In genomic region chr20:52684176-52684575, GRCh38 we compare ENCODE assay signal across 23 cellular contexts.
A peak's percentile ranks its signal among the peaks of the same experiment; 100 is the strongest.
DNase-seq lines count a peak whose midpoint lies in the region; ATAC-seq, FAIRE-seq and TF ChIP-seq lines count a peak whose summit lies in the region.
"Had no signal": no experiment of that assay in that cellular context is flagged by ENCODE, and none has a peak within 500 bp of the region (broad histone marks: within the 10 kb centered on the region; RNA-seq: fewer than 3 reads in every experiment).

No MANE protein-coding gene starts in this region.

- peaks cover 3% of the 10 kb centered on the region for H3K27me3 Mint-ChIP-seq in GM23338 (ENCODE audit: insufficient read depth, low read depth, poor library complexity)

- H3K36me3 ChIP-seq in GM23338 (ENCODE audit: insufficient read depth): no peaks in the 10 kb centered on the region
- H3K36me3 ChIP-seq in small intestine (ENCODE audit: control insufficient read depth in 2 of 2, insufficient read depth in 2 of 2, low read length in 2 of 2): no peaks in the 10 kb centered on the region
- H3K36me3 ChIP-seq in heart left ventricle: no peaks in the 10 kb centered on the region
- H3K36me3 ChIP-seq: BE2C, SJCRH30 had no signal

- H3K4me3 Mint-ChIP-seq in GM23338: no peak overlapping the region
- H3K4me3 Mint-ChIP-seq: CD4-positive, alpha-beta T cell; T-cell had no signal

- TF ChIP-seq POLR2A in heart left ventricle (IDR thresholded peaks at IDR 0.05): no peak

- H3K9me2 ChIP-seq in GM23338 (ENCODE audit: insufficient read depth): no peaks in the 10 kb centered on the region; the same call in 1 of the 2 replicates

- FAIRE-seq in small intestine (lab: Jason Lieb, UNC): no peak
- FAIRE-seq: A549, G401.6, GM12892, HTR-8/SVneo, RCC 7860 had no signal

- H3K4me3 ChIP-seq in GM23338 (no peak overlapping the region), dorsolateral prefrontal cortex (no peak overlapping the region), small intestine (ENCODE audit: low read depth in 1 of 2, low read length in 2 of 2) (no peak overlapping the region), heart left ventricle (no peak overlapping the region)
- H3K4me3 ChIP-seq: A549, SJCRH30 had no signal

- no peaks in the 10 kb centered on the region for H4K20me1 ChIP-seq in GM23338 (replicated peaks; ENCODE audit: insufficient read depth)

- no peak overlapping the region for H3K4me2 ChIP-seq in GM23338
- H3K4me2 ChIP-seq: A549, KMS-11 had no signal

- ATAC-seq in GM23338 (no peak), heart left ventricle (no peak)
- ATAC-seq: A549, HCT116, T-cell had no signal

- DNase-seq in Ammon's horn (ENCODE audit: low spot score) (peak; percentile 8), GM23338 (ENCODE audit: low spot score) (peak; percentile 5), dorsolateral prefrontal cortex (peak in 9 of 10 donors; percentile 26 to 70 (median 59)), occipital lobe (lab: John Stamatoyannopoulos, UW) (peak; percentile 38), small intestine (no peak), heart left ventricle (no peak)
- DNase-seq in activated CD4-positive, alpha-beta T cell treated with anti-CD3 and anti-CD28 coated beads, Interleukin-2, amount 50 U/mL, for 1 hour: no peak
- DNase-seq: BE2C; Caco-2; CD4-positive, alpha-beta T cell; GOT3; IMR-90; NCI-H1930; NCI-H510A; SJCRH30; T-cell had no signal

- no peaks in the 10 kb centered on the region for H3K27me3 ChIP-seq in GM23338 (ENCODE audit: insufficient read depth)
- H3K27me3 ChIP-seq in dorsolateral prefrontal cortex: peaks cover 0 to 12% (median 0%) of the 10 kb centered on the region in 45 donors
- no peaks in the 10 kb centered on the region for H3K27me3 ChIP-seq in small intestine (ENCODE audit: control insufficient read depth in 2 of 2, insufficient read depth in 2 of 2, low read length in 2 of 2)
- peaks cover 0 to 2% (median 0%) of the 10 kb centered on the region in 9 donors for H3K27me3 ChIP-seq in heart left ventricle

- H3K4me1 ChIP-seq in GM23338 (ENCODE audit: insufficient read depth) (no peaks in the 10 kb centered on the region; the same call in 1 of the 2 replicates), small intestine (ENCODE audit: control insufficient read depth in 2 of 2, insufficient read depth in 1 of 2, low read depth in 1 of 2, low read length in 1 of 2) (no peaks in the 10 kb centered on the region), heart left ventricle (no peaks in the 10 kb centered on the region)
- H3K4me1 ChIP-seq: A549, BE2C, Caco-2, SJCRH30 had no signal

- H3K9me3 Mint-ChIP-seq in GM23338: no peaks in the 10 kb centered on the region; the same call in 2 of the 3 replicates

- H3K9me3 ChIP-seq in small intestine (ENCODE audit: control insufficient read depth, low read depth) (no peaks in the 10 kb centered on the region), heart left ventricle (peaks cover 0 to 6% (median 0%) of the 10 kb centered on the region in 12 donors)
- H3K9me3 ChIP-seq: A549, BE2C, Caco-2, SJCRH30 had no signal

- peak overlapping the region; percentile 63; the same call in 1 of the 2 replicates for H2AFZ ChIP-seq in GM23338

- H3K4me1 Mint-ChIP-seq in GM23338: peaks cover 8% of the 10 kb centered on the region

- H3K27ac Mint-ChIP-seq in GM23338: no peak overlapping the region
- H3K27ac Mint-ChIP-seq: CD4-positive, alpha-beta T cell; T-cell had no signal

- no peaks in the 10 kb centered on the region for H3K36me3 Mint-ChIP-seq in GM23338 (ENCODE audit: low read depth)
- H3K36me3 Mint-ChIP-seq: T-cell had no signal

- TF ChIP-seq CTCF in GM23338 (conservative IDR thresholded peaks at IDR 0.05; ENCODE audit: low read depth in 2 of 2) (no peak), dorsolateral prefrontal cortex (IDR thresholded peaks at IDR 0.05 in 54 of 56, conservative IDR thresholded peaks at IDR 0.05 in 2 of 56; ENCODE audit: low read depth in 1 of 56, partially characterized antibody in 56 of 56) (no peak), heart left ventricle (IDR thresholded peaks at IDR 0.05) (no peak)

- H3K79me2 ChIP-seq in GM23338 (replicated peaks; ENCODE audit: insufficient read depth): no peaks in the 10 kb centered on the region

- intact Hi-C loops in dorsolateral prefrontal cortex (cut with DNase I): no loop called here
- intact Hi-C loops in heart left ventricle (cut with DNase I): no loop called here

- H3K27ac ChIP-seq in GM23338 (ENCODE audit: low read depth): no peak overlapping the region
- H3K27ac ChIP-seq in dorsolateral prefrontal cortex: peak overlapping the region in 3 of 59 donors; percentile 9 to 42 (median 18)
- H3K27ac ChIP-seq in small intestine (ENCODE audit: low read depth in 1 of 2, low read length in 1 of 2): no peak overlapping the region
- no peak overlapping the region for H3K27ac ChIP-seq in heart left ventricle
- H3K27ac ChIP-seq: A549, KMS-11, SJCRH30 had no signal

- 72 to 84% (median 76%) methylated on average over 14 of the region's 14 CpGs for WGBS in small intestine, 3 donors
- WGBS in heart left ventricle, 4 donors: 36 to 44% (median 42%) methylated on average over 3 to 14 of the region's 14 CpGs

- no peaks in the 10 kb centered on the region for H3F3A ChIP-seq in GM23338 (replicated peaks; ENCODE audit: low read depth)

TF ChIP-seq in GM23338, 12 proteins besides CTCF, POLR2A, EP300 and RAD21 (continues in another document):
- TF ChIP-seq EZH2phosphoT487 (IDR thresholded peaks at IDR 0.05; ENCODE audit: unreplicated experiment) (no peak), ZNF114 (CRISPR knock-in tag; IDR thresholded peaks at IDR 0.05) (no peak), CREB1 (CRISPR knock-in tag; IDR thresholded peaks at IDR 0.05; ENCODE audit: low read depth) (no peak)
- TF ChIP-seq, protein P1, sequence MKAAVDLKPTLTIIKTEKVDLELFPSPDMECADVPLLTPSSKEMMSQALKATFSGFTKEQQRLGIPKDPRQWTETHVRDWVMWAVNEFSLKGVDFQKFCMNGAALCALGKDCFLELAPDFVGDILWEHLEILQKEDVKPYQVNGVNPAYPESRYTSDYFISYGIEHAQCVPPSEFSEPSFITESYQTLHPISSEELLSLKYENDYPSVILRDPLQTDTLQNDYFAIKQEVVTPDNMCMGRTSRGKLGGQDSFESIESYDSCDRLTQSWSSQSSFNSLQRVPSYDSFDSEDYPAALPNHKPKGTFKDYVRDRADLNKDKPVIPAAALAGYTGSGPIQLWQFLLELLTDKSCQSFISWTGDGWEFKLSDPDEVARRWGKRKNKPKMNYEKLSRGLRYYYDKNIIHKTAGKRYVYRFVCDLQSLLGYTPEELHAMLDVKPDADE (IDR thresholded peaks at IDR 0.05): no peak
- TF ChIP-seq, protein P2, sequence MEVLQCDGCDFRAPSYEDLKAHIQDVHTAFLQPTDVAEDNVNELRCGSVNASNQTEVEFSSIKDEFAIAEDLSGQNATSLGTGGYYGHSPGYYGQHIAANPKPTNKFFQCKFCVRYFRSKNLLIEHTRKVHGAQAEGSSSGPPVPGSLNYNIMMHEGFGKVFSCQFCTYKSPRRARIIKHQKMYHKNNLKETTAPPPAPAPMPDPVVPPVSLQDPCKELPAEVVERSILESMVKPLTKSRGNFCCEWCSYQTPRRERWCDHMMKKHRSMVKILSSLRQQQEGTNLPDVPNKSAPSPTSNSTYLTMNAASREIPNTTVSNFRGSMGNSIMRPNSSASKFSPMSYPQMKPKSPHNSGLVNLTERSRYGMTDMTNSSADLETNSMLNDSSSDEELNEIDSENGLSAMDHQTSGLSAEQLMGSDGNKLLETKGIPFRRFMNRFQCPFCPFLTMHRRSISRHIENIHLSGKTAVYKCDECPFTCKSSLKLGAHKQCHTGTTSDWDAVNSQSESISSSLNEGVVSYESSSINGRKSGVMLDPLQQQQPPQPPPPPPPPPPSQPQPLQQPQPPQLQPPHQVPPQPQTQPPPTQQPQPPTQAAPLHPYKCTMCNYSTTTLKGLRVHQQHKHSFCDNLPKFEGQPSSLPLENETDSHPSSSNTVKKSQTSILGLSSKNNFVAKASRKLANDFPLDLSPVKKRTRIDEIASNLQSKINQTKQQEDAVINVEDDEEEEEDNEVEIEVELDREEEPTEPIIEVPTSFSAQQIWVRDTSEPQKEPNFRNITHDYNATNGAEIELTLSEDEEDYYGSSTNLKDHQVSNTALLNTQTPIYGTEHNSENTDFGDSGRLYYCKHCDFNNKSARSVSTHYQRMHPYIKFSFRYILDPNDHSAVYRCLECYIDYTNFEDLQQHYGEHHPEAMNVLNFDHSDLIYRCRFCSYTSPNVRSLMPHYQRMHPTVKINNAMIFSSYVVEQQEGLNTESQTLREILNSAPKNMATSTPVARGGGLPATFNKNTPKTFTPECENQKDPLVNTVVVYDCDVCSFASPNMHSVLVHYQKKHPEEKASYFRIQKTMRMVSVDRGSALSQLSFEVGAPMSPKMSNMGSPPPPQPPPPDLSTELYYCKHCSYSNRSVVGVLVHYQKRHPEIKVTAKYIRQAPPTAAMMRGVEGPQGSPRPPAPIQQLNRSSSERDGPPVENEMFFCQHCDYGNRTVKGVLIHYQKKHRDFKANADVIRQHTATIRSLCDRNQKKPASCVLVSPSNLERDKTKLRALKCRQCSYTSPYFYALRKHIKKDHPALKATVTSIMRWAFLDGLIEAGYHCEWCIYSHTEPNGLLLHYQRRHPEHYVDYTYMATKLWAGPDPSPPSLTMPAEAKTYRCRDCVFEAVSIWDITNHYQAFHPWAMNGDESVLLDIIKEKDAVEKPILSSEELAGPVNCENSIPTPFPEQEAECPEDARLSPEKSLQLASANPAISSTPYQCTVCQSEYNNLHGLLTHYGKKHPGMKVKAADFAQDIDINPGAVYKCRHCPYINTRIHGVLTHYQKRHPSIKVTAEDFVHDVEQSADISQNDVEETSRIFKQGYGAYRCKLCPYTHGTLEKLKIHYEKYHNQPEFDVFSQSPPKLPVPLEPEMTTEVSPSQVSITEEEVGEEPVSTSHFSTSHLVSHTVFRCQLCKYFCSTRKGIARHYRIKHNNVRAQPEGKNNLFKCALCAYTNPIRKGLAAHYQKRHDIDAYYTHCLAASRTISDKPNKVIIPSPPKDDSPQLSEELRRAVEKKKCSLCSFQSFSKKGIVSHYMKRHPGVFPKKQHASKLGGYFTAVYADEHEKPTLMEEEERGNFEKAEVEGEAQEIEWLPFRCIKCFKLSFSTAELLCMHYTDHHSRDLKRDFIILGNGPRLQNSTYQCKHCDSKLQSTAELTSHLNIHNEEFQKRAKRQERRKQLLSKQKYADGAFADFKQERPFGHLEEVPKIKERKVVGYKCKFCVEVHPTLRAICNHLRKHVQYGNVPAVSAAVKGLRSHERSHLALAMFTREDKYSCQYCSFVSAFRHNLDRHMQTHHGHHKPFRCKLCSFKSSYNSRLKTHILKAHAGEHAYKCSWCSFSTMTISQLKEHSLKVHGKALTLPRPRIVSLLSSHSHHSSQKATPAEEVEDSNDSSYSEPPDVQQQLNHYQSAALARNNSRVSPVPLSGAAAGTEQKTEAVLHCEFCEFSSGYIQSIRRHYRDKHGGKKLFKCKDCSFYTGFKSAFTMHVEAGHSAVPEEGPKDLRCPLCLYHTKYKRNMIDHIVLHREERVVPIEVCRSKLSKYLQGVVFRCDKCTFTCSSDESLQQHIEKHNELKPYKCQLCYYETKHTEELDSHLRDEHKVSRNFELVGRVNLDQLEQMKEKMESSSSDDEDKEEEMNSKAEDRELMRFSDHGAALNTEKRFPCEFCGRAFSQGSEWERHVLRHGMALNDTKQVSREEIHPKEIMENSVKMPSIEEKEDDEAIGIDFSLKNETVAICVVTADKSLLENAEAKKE (CRISPR knock-in tag; IDR thresholded peaks at IDR 0.05): no peak

Comparison
In these comparisons a context has a peak if more than half of its experiments do, and no peak if none do; other contexts are left out.
1. DNase-seq: peak in Ammon's horn (single experiment), GM23338 (single experiment), dorsolateral prefrontal cortex (9 of 10) and occipital lobe (single experiment); none in small intestine (single experiment), activated CD4-positive, alpha-beta T cell treated with anti-CD3 and anti-CD28 coated beads, Interleukin-2, amount 50 U/mL, for 1 hour (single experiment) and heart left ventricle (0 of 5).